ENCODE assay signal across 10 cellular contexts in genomic region chr13:30466841-30467252, GRCh38. TPM values are rescaled to one million over a fixed set of nuclear protein-coding genes. Genes with fewer than 3 reads are reported as not detected.
DNase-seq lines count a peak whose midpoint lies in the region; ATAC-seq and TF ChIP-seq lines count a peak whose summit lies in the region.
"Had no signal": no experiment of that assay in that cellular context is flagged by ENCODE, and none has a peak within 500 bp of the region (broad histone marks: within the 10 kb centered on the region; RNA-seq: fewer than 3 reads in every experiment).

No MANE protein-coding gene starts in this region.

- intact Hi-C loops in adrenal gland (cut with DNase I) = loop anchor here in 1 of 2 donors (10.0 kb wide), 2 partner anchors 108 to 148 kb away; partner anchors contain the start of gene USPL1

- peaks cover 21% of the 10 kb centered on the region for H3K4me1 ChIP-seq in RWPE2 (ENCODE audit: insufficient read depth, poor library complexity, severe bottlenecking)
- peaks cover 18 to 25% of the 10 kb centered on the region in 2 donors for H3K4me1 ChIP-seq in adrenal gland (replicated peaks in 1 of 2)

- WGBS in adrenal gland, 4 donors = 52 to 64% (median 62%) methylated on average over 4 of the region's 4 CpGs

- H3K27me3 ChIP-seq in HL-60 (ENCODE audit: insufficient read depth, poor library complexity, severe bottlenecking) (no peaks in the 10 kb centered on the region), RWPE2 (ENCODE audit: insufficient read depth, poor library complexity, severe bottlenecking) (no peaks in the 10 kb centered on the region), adrenal gland (no peaks in the 10 kb centered on the region)

- H3K36me3 ChIP-seq in RWPE2 (ENCODE audit: low read depth) = peaks cover 21% of the 10 kb centered on the region
- H3K36me3 ChIP-seq in adrenal gland (replicated peaks in 1 of 2) = peaks cover 0 to 14% of the 10 kb centered on the region in 2 donors

- ATAC-seq in RWPE2 (ENCODE audit: low read depth) (no peak), HG02588 (IDR thresholded peaks at IDR 0.05; ENCODE audit: unreplicated experiment) (no peak), GM18909 (IDR thresholded peaks at IDR 0.05; ENCODE audit: poor library complexity, unreplicated experiment) (no peak)

- H3K4me3 ChIP-seq in HL-60 (replicated peaks; ENCODE audit: insufficient read depth, low read length) (0 out of 2 replicates have a peak overlapping the region, but pooled peaks have one; percentile 18), RWPE2 (ENCODE audit: severe bottlenecking) (no peak overlapping the region), adrenal gland (no peak overlapping the region)

- H3K9me3 ChIP-seq in RWPE2 (ENCODE audit: severe bottlenecking) (no peaks in the 10 kb centered on the region), adrenal gland (replicated peaks in 1 of 3) (no peaks in the 10 kb centered on the region)

- DNase-seq in CD1c-positive myeloid dendritic cell (ENCODE audit: extremely low spot score) = peak; percentile 59
- peak in 1 of 2 experiments; percentile 78 for DNase-seq in HL-60 (ENCODE audit: low read depth in 1 of 2, low spot score in 1 of 2)
- DNase-seq in RWPE2 (ENCODE audit: low spot score) = no peak
- peak; percentile 32 for DNase-seq in fibroblast of peridontal ligament (ENCODE audit: extremely low read depth)
- no peak for DNase-seq in AG20443 (ENCODE audit: low spot score)
- DNase-seq in adrenal gland = no peak
- DNase-seq: cortex of kidney, right cardiac atrium had no signal

- TF ChIP-seq CTCF in HL-60 (IDR thresholded peaks at IDR 0.05; ENCODE audit: insufficient read depth, low read length) (no peak), RWPE2 (IDR thresholded peaks at IDR 0.05; ENCODE audit: poor library complexity, severe bottlenecking) (no peak), adrenal gland (IDR thresholded peaks at IDR 0.05) (no peak)

- H3K27ac ChIP-seq in HL-60 (replicated peaks) = peak overlapping the region; percentile 96
- H3K27ac ChIP-seq in RWPE2 (ENCODE audit: poor library complexity, severe bottlenecking) = peak overlapping the region; percentile 87
- no peak overlapping the region for H3K27ac ChIP-seq in adrenal gland

- no peak for TF ChIP-seq POLR2A in adrenal gland (IDR thresholded peaks at IDR 0.05)

RNA-seq across cellular contexts. Expression of gene HMGB1, which starts 1.1 kb away (rescaled TPM):
- total RNA-seq in adrenal gland = 100 to 1,000 TPM; 106 to 310 (median 207) TPM
- 100 to 1,000 TPM; 252 to 342 (median 274) TPM for polyA plus RNA-seq in adrenal gland

RNA-seq across cellular contexts. Expression of gene UBE2L5, which starts 44.6 kb away (rescaled TPM):
- under 1 TPM in 1 of 8 donors, not detected in 7; 0.18 TPM for total RNA-seq in adrenal gland
- under 1 TPM in 2 of 3 donors, not detected in 1; 0.03 to 0.16 TPM for polyA plus RNA-seq in adrenal gland
- total RNA-seq: right cardiac atrium had no signal
- polyA plus RNA-seq: right cardiac atrium had no signal

Comparison
In these comparisons a context has a peak if more than half of its experiments do, and no peak if none do; other contexts are left out.
1. DNase-seq: peak in CD1c-positive myeloid dendritic cell (single experiment) and fibroblast of peridontal ligament (single experiment); none in RWPE2 (single experiment), AG20443 (single experiment) and adrenal gland (0 of 7).
2. H3K27ac ChIP-seq: peak in HL-60 (single experiment) and RWPE2 (single experiment); none in adrenal gland (0 of 5).